1 cellular context compared by ENCODE assay signal in the genomic region with DNA sequence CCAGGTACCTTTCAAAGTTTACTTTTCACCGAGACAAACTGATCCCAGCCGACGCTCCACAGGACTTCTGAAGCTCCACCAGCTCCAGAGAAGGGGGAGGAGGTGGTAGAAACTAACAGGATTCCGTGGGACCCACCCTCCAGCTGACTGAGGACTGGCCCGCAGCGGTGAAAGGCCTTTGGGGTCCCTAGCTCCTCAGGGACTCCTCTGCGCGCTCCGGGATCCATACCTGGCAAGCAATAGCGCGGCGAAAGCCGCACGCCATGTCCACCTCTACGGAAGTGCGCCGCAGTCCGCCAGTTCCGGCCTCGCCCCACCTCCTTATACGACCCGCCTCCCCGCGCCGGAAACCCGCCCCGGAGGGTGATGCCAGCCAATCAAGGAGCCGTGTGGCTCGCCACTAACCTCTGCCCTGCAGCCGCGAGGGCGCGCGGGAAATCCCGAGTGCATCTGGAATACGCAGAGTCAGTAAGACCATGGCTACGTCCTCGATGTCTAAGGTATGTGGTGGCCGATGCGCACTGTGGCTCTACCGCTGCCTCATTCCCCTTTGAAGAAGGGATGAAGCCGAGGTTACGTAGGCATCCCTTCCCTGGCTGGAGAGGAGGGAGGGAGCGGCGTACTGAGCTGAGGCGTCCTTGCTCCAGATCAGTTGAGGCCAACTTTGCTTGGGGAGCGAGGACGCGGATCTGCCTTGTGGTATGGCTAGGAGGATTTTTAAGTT.
A peak's percentile ranks its signal among the peaks of the same experiment; 100 is the strongest.
TF ChIP-seq lines count a peak whose summit lies in the region.

A gene (plus strand): TSS at position 443 of the 724 bp plus-strand sequence. CDS start 34 bp downstream, at position 477.
A gene with protein sequence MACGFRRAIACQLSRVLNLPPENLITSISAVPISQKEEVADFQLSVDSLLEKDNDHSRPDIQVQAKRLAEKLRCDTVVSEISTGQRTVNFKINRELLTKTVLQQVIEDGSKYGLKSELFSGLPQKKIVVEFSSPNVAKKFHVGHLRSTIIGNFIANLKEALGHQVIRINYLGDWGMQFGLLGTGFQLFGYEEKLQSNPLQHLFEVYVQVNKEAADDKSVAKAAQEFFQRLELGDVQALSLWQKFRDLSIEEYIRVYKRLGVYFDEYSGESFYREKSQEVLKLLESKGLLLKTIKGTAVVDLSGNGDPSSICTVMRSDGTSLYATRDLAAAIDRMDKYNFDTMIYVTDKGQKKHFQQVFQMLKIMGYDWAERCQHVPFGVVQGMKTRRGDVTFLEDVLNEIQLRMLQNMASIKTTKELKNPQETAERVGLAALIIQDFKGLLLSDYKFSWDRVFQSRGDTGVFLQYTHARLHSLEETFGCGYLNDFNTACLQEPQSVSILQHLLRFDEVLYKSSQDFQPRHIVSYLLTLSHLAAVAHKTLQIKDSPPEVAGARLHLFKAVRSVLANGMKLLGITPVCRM (minus strand): TSS at position 295 of the 724 bp plus-strand sequence. CDS start 30 bp downstream, at position 265.

TF ChIP-seq in K562, 482 proteins besides CTCF, POLR2A, EP300 and RAD21 (continued from another document and continues in another):
- TF ChIP-seq, protein P1, sequence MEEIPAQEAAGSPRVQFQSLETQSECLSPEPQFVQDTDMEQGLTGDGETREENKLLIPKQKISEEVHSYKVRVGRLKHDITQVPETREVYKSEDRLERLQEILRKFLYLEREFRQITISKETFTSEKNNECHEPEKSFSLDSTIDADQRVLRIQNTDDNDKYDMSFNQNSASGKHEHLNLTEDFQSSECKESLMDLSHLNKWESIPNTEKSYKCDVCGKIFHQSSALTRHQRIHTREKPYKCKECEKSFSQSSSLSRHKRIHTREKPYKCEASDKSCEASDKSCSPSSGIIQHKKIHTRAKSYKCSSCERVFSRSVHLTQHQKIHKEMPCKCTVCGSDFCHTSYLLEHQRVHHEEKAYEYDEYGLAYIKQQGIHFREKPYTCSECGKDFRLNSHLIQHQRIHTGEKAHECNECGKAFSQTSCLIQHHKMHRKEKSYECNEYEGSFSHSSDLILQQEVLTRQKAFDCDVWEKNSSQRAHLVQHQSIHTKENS (CRISPR knock-in tag; IDR thresholded peaks at IDR 0.05), result no peak
- TF ChIP-seq NR4A1 (CRISPR knock-in tag; IDR thresholded peaks at IDR 0.05), result no peak
- no peak for TF ChIP-seq NR4A1 (tag; IDR thresholded peaks at IDR 0.05)
- no peak for TF ChIP-seq ZNF263 (CRISPR knock-in tag; IDR thresholded peaks at IDR 0.05; ENCODE audit: borderline replicate concordance)
- TF ChIP-seq E2F3 (CRISPR knock-in tag; IDR thresholded peaks at IDR 0.05), result peak; percentile 33; the same call in 1 of the 2 replicates
- no peak for TF ChIP-seq ZNF551 (CRISPR knock-in tag; IDR thresholded peaks at IDR 0.05)
- TF ChIP-seq, protein P2, sequence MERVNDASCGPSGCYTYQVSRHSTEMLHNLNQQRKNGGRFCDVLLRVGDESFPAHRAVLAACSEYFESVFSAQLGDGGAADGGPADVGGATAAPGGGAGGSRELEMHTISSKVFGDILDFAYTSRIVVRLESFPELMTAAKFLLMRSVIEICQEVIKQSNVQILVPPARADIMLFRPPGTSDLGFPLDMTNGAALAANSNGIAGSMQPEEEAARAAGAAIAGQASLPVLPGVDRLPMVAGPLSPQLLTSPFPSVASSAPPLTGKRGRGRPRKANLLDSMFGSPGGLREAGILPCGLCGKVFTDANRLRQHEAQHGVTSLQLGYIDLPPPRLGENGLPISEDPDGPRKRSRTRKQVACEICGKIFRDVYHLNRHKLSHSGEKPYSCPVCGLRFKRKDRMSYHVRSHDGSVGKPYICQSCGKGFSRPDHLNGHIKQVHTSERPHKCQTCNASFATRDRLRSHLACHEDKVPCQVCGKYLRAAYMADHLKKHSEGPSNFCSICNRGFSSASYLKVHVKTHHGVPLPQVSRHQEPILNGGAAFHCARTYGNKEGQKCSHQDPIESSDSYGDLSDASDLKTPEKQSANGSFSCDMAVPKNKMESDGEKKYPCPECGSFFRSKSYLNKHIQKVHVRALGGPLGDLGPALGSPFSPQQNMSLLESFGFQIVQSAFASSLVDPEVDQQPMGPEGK (CRISPR knock-in tag; IDR thresholded peaks at IDR 0.05; ENCODE audit: borderline replicate concordance), result no peak
- TF ChIP-seq, protein P3, sequence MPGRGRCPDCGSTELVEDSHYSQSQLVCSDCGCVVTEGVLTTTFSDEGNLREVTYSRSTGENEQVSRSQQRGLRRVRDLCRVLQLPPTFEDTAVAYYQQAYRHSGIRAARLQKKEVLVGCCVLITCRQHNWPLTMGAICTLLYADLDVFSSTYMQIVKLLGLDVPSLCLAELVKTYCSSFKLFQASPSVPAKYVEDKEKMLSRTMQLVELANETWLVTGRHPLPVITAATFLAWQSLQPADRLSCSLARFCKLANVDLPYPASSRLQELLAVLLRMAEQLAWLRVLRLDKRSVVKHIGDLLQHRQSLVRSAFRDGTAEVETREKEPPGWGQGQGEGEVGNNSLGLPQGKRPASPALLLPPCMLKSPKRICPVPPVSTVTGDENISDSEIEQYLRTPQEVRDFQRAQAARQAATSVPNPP (IDR thresholded peaks at IDR 0.05; ENCODE audit: borderline replicate concordance, insufficient read depth, insufficient read length), result no peak
- TF ChIP-seq, protein P4, sequence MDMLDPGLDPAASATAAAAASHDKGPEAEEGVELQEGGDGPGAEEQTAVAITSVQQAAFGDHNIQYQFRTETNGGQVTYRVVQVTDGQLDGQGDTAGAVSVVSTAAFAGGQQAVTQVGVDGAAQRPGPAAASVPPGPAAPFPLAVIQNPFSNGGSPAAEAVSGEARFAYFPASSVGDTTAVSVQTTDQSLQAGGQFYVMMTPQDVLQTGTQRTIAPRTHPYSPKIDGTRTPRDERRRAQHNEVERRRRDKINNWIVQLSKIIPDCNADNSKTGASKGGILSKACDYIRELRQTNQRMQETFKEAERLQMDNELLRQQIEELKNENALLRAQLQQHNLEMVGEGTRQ (CRISPR knock-in tag; IDR thresholded peaks at IDR 0.05), result no peak
- TF ChIP-seq, protein P5, sequence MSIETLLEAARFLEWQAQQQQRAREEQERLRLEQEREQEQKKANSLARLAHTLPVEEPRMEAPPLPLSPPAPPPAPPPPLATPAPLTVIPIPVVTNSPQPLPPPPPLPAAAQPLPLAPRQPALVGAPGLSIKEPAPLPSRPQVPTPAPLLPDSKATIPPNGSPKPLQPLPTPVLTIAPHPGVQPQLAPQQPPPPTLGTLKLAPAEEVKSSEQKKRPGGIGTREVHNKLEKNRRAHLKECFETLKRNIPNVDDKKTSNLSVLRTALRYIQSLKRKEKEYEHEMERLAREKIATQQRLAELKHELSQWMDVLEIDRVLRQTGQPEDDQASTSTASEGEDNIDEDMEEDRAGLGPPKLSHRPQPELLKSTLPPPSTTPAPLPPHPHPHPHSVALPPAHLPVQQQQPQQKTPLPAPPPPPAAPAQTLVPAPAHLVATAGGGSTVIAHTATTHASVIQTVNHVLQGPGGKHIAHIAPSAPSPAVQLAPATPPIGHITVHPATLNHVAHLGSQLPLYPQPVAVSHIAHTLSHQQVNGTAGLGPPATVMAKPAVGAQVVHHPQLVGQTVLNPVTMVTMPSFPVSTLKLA (conservative IDR thresholded peaks at IDR 0.05), result peak; percentile 82 to 92
- 0 out of 2 replicates have a peak, but pooled peaks have one; percentile 65 for TF ChIP-seq LARP7 (IDR thresholded peaks at IDR 0.05)
- peak; percentile 44; the same call in 1 of the 2 replicates for TF ChIP-seq KLF13 (tag; IDR thresholded peaks at IDR 0.05; ENCODE audit: borderline replicate concordance, low read depth)
- no peak for TF ChIP-seq DNMT1 (IDR thresholded peaks at IDR 0.05)
- peak; percentile 79 for TF ChIP-seq ATF7 (IDR thresholded peaks at IDR 0.05)
- TF ChIP-seq BDP1 (IDR thresholded peaks at IDR 0.05; ENCODE audit: insufficient read depth, insufficient read length), result no peak
- no peak for TF ChIP-seq SRSF3 (IDR thresholded peaks at IDR 0.05; ENCODE audit: insufficient read depth, low read length)
- TF ChIP-seq ZFX (CRISPR knock-in tag; IDR thresholded peaks at IDR 0.05), result peak; percentile 66
- no peak for TF ChIP-seq ETV6 (IDR thresholded peaks at IDR 0.05; ENCODE audit: borderline replicate concordance in 1 of 2, low read depth in 2 of 2, low read length in 1 of 2)
- no peak for TF ChIP-seq ETV6 (CRISPR knock-in tag; IDR thresholded peaks at IDR 0.05; ENCODE audit: borderline replicate concordance)
- TF ChIP-seq, protein P6, sequence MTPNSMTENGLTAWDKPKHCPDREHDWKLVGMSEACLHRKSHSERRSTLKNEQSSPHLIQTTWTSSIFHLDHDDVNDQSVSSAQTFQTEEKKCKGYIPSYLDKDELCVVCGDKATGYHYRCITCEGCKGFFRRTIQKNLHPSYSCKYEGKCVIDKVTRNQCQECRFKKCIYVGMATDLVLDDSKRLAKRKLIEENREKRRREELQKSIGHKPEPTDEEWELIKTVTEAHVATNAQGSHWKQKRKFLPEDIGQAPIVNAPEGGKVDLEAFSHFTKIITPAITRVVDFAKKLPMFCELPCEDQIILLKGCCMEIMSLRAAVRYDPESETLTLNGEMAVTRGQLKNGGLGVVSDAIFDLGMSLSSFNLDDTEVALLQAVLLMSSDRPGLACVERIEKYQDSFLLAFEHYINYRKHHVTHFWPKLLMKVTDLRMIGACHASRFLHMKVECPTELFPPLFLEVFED (CRISPR knock-in tag; conservative IDR thresholded peaks at IDR 0.05), result no peak
- TF ChIP-seq, protein P7, sequence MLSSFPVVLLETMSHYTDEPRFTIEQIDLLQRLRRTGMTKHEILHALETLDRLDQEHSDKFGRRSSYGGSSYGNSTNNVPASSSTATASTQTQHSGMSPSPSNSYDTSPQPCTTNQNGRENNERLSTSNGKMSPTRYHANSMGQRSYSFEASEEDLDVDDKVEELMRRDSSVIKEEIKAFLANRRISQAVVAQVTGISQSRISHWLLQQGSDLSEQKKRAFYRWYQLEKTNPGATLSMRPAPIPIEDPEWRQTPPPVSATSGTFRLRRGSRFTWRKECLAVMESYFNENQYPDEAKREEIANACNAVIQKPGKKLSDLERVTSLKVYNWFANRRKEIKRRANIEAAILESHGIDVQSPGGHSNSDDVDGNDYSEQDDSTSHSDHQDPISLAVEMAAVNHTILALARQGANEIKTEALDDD (IDR thresholded peaks at IDR 0.05), result no peak; the same call in 1 of the 2 replicates
- no peak for TF ChIP-seq CREBBP (IDR thresholded peaks at IDR 0.05; ENCODE audit: low read depth, low read length)
- TF ChIP-seq, protein P8, sequence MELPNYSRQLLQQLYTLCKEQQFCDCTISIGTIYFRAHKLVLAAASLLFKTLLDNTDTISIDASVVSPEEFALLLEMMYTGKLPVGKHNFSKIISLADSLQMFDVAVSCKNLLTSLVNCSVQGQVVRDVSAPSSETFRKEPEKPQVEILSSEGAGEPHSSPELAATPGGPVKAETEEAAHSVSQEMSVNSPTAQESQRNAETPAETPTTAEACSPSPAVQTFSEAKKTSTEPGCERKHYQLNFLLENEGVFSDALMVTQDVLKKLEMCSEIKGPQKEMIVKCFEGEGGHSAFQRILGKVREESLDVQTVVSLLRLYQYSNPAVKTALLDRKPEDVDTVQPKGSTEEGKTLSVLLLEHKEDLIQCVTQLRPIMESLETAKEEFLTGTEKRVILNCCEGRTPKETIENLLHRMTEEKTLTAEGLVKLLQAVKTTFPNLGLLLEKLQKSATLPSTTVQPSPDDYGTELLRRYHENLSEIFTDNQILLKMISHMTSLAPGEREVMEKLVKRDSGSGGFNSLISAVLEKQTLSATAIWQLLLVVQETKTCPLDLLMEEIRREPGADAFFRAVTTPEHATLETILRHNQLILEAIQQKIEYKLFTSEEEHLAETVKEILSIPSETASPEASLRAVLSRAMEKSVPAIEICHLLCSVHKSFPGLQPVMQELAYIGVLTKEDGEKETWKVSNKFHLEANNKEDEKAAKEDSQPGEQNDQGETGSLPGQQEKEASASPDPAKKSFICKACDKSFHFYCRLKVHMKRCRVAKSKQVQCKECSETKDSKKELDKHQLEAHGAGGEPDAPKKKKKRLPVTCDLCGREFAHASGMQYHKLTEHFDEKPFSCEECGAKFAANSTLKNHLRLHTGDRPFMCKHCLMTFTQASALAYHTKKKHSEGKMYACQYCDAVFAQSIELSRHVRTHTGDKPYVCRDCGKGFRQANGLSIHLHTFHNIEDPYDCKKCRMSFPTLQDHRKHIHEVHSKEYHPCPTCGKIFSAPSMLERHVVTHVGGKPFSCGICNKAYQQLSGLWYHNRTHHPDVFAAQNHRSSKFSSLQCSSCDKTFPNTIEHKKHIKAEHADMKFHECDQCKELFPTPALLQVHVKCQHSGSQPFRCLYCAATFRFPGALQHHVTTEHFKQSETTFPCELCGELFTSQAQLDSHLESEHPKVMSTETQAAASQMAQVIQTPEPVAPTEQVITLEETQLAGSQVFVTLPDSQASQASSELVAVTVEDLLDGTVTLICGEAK (IDR thresholded peaks at IDR 0.05), result peak; percentile 95
- TF ChIP-seq, protein P8 (CRISPR knock-in tag; IDR thresholded peaks at IDR 0.05), result no peak
- TF ChIP-seq, protein P9, sequence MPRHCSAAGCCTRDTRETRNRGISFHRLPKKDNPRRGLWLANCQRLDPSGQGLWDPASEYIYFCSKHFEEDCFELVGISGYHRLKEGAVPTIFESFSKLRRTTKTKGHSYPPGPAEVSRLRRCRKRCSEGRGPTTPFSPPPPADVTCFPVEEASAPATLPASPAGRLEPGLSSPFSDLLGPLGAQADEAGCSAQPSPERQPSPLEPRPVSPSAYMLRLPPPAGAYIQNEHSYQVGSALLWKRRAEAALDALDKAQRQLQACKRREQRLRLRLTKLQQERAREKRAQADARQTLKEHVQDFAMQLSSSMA (CRISPR knock-in tag; IDR thresholded peaks at IDR 0.05), result no peak
- TF ChIP-seq BRF1 (IDR thresholded peaks at IDR 0.05; ENCODE audit: borderline replicate concordance, extremely low read depth, insufficient read length), result no peak
